1 cellular context compared by ENCODE assay signal in genomic region chr15:41483115-41483514, GRCh38.
TF ChIP-seq lines count a peak whose summit lies in the region.

No MANE protein-coding gene starts in this region.

TF ChIP-seq in SK-N-SH, 30 proteins besides CTCF, POLR2A, EP300 and RAD21 (continued from another document):
- TF ChIP-seq, protein P1, sequence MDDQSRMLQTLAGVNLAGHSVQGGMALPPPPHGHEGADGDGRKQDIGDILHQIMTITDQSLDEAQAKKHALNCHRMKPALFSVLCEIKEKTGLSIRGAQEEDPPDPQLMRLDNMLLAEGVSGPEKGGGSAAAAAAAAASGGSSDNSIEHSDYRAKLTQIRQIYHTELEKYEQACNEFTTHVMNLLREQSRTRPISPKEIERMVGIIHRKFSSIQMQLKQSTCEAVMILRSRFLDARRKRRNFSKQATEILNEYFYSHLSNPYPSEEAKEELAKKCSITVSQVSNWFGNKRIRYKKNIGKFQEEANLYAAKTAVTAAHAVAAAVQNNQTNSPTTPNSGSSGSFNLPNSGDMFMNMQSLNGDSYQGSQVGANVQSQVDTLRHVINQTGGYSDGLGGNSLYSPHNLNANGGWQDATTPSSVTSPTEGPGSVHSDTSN (IDR thresholded peaks at IDR 0.05) = no peak
- TF ChIP-seq TEAD4 (IDR thresholded peaks at IDR 0.05; ENCODE audit: borderline replicate concordance, insufficient read depth) (no peak), EZH2phosphoT487 (IDR thresholded peaks at IDR 0.05; ENCODE audit: borderline replicate concordance, low read depth) (no peak), MAX (IDR thresholded peaks at IDR 0.05; ENCODE audit: low read depth) (no peak), IRF3 (IDR thresholded peaks at IDR 0.05; ENCODE audit: low read depth, low read length) (no peak), MXI1 (IDR thresholded peaks at IDR 0.05; ENCODE audit: low read depth, low read length) (no peak), GATA2 (CRISPR knock-in tag; IDR thresholded peaks at IDR 0.05) (no peak)
